In the genomic region with DNA sequence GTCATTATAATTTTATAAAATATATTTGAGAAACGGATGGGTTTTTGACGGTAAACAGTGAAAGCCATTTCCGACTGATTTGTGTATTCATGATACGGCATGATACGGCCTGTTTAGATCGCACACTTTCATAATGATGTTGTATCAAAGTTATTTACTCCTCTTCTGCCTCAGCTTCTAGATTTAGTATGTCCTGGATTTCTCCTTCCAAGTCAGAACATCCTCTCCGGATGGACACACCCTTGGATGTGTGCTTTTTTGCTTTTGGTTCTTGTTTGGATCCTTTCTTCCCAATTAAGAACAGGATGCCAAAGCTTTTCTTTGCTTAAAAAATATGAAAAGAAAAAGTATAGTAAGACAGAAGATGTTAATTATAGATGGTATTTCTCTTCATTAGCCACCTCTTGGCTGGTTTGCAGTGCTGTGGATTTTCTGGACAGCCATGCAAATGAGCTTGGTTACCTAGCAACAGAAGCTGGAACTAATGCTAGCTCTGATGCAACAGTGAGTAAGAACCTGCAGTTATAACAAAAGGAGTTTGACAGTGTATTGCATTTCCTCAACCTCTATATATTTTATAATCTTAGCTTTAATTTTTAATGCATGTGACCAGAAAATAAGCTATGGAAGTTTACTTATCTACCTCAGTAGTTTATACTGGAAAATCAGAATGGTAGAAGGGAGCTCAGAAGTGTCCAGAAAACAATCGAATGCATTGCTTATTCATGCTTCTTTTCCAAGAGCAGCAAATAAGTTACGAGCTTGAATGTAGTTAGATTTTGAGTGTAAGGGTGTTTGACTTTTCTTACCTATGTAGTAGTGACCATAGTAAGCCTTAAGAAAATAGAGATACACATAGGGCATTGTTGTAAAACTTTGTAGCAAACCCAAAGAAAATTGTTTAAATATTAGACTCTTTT, we compare ENCODE assay signal across 8 cellular contexts. TPM values are rescaled to one million over a fixed set of nuclear protein-coding genes. Genes with fewer than 3 reads are reported as not detected.
DNase-seq lines count a peak whose midpoint lies in the region; ATAC-seq, FAIRE-seq and TF ChIP-seq lines count a peak whose summit lies in the region.
"Had no signal": no experiment of that assay in that cellular context is flagged by ENCODE, and none has a peak within 500 bp of the region (broad histone marks: within the 10 kb centered on the region; RNA-seq: fewer than 3 reads in every experiment).

No MANE protein-coding gene starts in this region.

- 89 to 92% (median 91%) methylated on average over 9 of the region's 9 CpGs for WGBS in stomach, 5 donors
- WGBS in suprapubic skin: 87% methylated on average over 9 of the region's 9 CpGs

- peaks cover 0 to 34% (median 16%) of the 10 kb centered on the region in 4 donors for H3K4me1 ChIP-seq in stomach
- peaks cover 20% of the 10 kb centered on the region for H3K4me1 ChIP-seq in suprapubic skin

- H3K4me3 ChIP-seq in WERI-Rb-1 (ENCODE audit: low read depth, low read length): no peak overlapping the region
- H3K4me3 ChIP-seq in stomach: no peak overlapping the region
- H3K4me3 ChIP-seq in suprapubic skin: no peak overlapping the region

- TF ChIP-seq POLR2A in GM12891 (IDR thresholded peaks at IDR 0.05; ENCODE audit: low read depth, low read length) (no peak), stomach (IDR thresholded peaks at IDR 0.05) (no peak), suprapubic skin (IDR thresholded peaks at IDR 0.05) (no peak)

- FAIRE-seq in GM12891 (lab: Jason Lieb, UNC): peak; percentile 67

- ATAC-seq in HG03045 (IDR thresholded peaks at IDR 0.05; ENCODE audit: unreplicated experiment) (peak; percentile 70), HG03520 (IDR thresholded peaks at IDR 0.05; ENCODE audit: unreplicated experiment) (no peak)

- TF ChIP-seq CTCF in WERI-Rb-1 (IDR thresholded peaks at IDR 0.05; ENCODE audit: low read depth, low read length) (no peak), stomach (IDR thresholded peaks at IDR 0.05) (no peak), suprapubic skin (IDR thresholded peaks at IDR 0.05) (no peak)

- intact Hi-C loops in stomach (cut with DNase I; ENCODE audit: low total_unique reads): no loop called here

- H3K27ac ChIP-seq in WERI-Rb-1 (no peak overlapping the region), stomach (peak overlapping the region in 1 of 5 donors; percentile 40), suprapubic skin (no peak overlapping the region)

- TF ChIP-seq EP300 in stomach (IDR thresholded peaks at IDR 0.05): no peak
- TF ChIP-seq EP300 in suprapubic skin (IDR thresholded peaks at IDR 0.05): no peak

- no peaks in the 10 kb centered on the region for H3K27me3 ChIP-seq in WERI-Rb-1 (ENCODE audit: insufficient read depth, low read depth, severe bottlenecking)
- no peaks in the 10 kb centered on the region for H3K27me3 ChIP-seq in stomach
- no peaks in the 10 kb centered on the region for H3K27me3 ChIP-seq in suprapubic skin

- no peak for DNase-seq in GM12891 (ENCODE audit: insufficient read length, low spot score)
- peak; percentile 11 for DNase-seq in WERI-Rb-1
- peak; percentile 24 for DNase-seq in hepatic stellate cell (ENCODE audit: low spot score)
- DNase-seq in stomach: no peak
- DNase-seq in suprapubic skin (ENCODE audit: low spot score in 2 of 2): no peak
- DNase-seq: right cardiac atrium had no signal

- peaks cover 33% of the 10 kb centered on the region for H3K36me3 ChIP-seq in WERI-Rb-1
- H3K36me3 ChIP-seq in stomach: peaks cover 0 to 36% (median 26%) of the 10 kb centered on the region in 4 donors
- H3K36me3 ChIP-seq in suprapubic skin: peaks cover 19% of the 10 kb centered on the region

- H3K9me3 ChIP-seq in WERI-Rb-1 (ENCODE audit: severe bottlenecking) (no peaks in the 10 kb centered on the region), stomach (peaks cover 0 to 13% (median 8%) of the 10 kb centered on the region in 4 donors), suprapubic skin (no peaks in the 10 kb centered on the region)

TF ChIP-seq in GM12891, 5 proteins besides CTCF, POLR2A, EP300 and RAD21:
- TF ChIP-seq PAX5 (IDR thresholded peaks at IDR 0.05; ENCODE audit: insufficient read depth, low read length, severe bottlenecking) (no peak), TAF1 (IDR thresholded peaks at IDR 0.05; ENCODE audit: low read depth, low read length) (no peak), POU2F2 (IDR thresholded peaks at IDR 0.05; ENCODE audit: low read depth, low read length) (no peak), SPI1 (IDR thresholded peaks at IDR 0.05; ENCODE audit: low read depth, low read length) (no peak), POLR2AphosphoS5 (IDR thresholded peaks at IDR 0.05; ENCODE audit: low read depth, low read length) (no peak)

RNA-seq across cellular contexts. Expression of gene RMND5A, which starts 27.9 kb away (rescaled TPM):
- polyA plus RNA-seq in GM12891 (2012; ENCODE audit: low read depth, missing spikeins): 10.1 TPM
- total RNA-seq in stomach: 100 to 1,000 TPM in 1 of 5 donors, 10 to 100 TPM in 4; 19.8 to 111 (median 46.9) TPM
- 1 to 10 TPM; 7.3 to 9.5 (median 8.9) TPM for polyA plus RNA-seq in stomach
- total RNA-seq in suprapubic skin: 10 to 100 TPM; 40.6 to 94.7 (median 68.5) TPM

RNA-seq across cellular contexts. Expression of gene CD8A, which starts 42.7 kb away (rescaled TPM):
- 0.05 TPM for polyA plus RNA-seq in GM12891 (2012; ENCODE audit: low read depth, missing spikeins)
- 10 to 100 TPM in 1 of 5 donors, 1 to 10 TPM in 2, not detected in 2; 1.3 to 24.9 (median 6.2) TPM for total RNA-seq in stomach
- polyA plus RNA-seq in stomach: 10 to 100 TPM in 1 of 3 donors, 1 to 10 TPM in 2; 1.2 to 13.1 (median 1.3) TPM
- 1 to 10 TPM in 2 of 4 donors, under 1 TPM in 1, not detected in 1; 0.15 to 1.5 (median 1.2) TPM for total RNA-seq in suprapubic skin

Comparison
In these comparisons a context has a peak if more than half of its experiments do, and no peak if none do; other contexts are left out.
1. DNase-seq: peak in WERI-Rb-1 (single experiment) and hepatic stellate cell (single experiment); none in GM12891 (single experiment), stomach (single experiment) and suprapubic skin (0 of 2).